11 cellular contexts compared by ENCODE assay signal in genomic region chrX:30144221-30144620, GRCh38.
"Had no signal": no experiment of that assay in that cellular context is flagged by ENCODE, and none has a peak within 500 bp of the region (broad histone marks: within the 10 kb centered on the region; RNA-seq: fewer than 3 reads in every experiment).

No MANE protein-coding gene starts in this region.

- H2AFZ ChIP-seq: GM23248, GM23338 had no signal

- H3K36me3 ChIP-seq: HAP-1 had no signal

- H3K9me3 ChIP-seq: HAP-1 had no signal

- H3K4me2 ChIP-seq: GM23338 had no signal

- DNase-seq: GM23248, GOT3, H7, H9, HCEC 1CT, HFFc6 had no signal

- FAIRE-seq: H1, H54 had no signal

- H3K9ac ChIP-seq: GM23248 had no signal

- H3K27ac ChIP-seq: GM23248 had no signal

- H3K4me3 ChIP-seq: GM23248, GM23338, HAP-1 had no signal

- ATAC-seq: GM23338, HCT116 had no signal
